ENCODE assay signal across 8 cellular contexts in genomic region chr17:6070280-6070894, GRCh38. TPM values are rescaled to one million over a fixed set of nuclear protein-coding genes. Genes with fewer than 3 reads are reported as not detected.
DNase-seq lines count a peak whose midpoint lies in the region; ATAC-seq and TF ChIP-seq lines count a peak whose summit lies in the region.

Gene WSCD1, plus strand, starts transcription at chr17:6070379. Its CDS starts 10,280 bp downstream, at chr17:6080659.

- TF ChIP-seq EP300 in tibial nerve (IDR thresholded peaks at IDR 0.05) = no peak

- TF ChIP-seq CTCF in mesothelial cell of epicardium (IDR thresholded peaks at IDR 0.05; ENCODE audit: unreplicated experiment) (no peak), tibial nerve (IDR thresholded peaks at IDR 0.05) (no peak)

- H3K27me3 Mint-ChIP-seq in mesothelial cell of epicardium (ENCODE audit: low read depth) = peaks cover 88% of the 10 kb centered on the region

- ATAC-seq in HG02852 (IDR thresholded peaks at IDR 0.05; ENCODE audit: unreplicated experiment) = no peak
- ATAC-seq in GM19467 (IDR thresholded peaks at IDR 0.05; ENCODE audit: unreplicated experiment) = no peak

- H3K36me3 ChIP-seq in ectodermal cell (ENCODE audit: control insufficient read depth, insufficient read depth, low read length) (peaks cover 2% of the 10 kb centered on the region), tibial nerve (no peaks in the 10 kb centered on the region)

- H3K4me3 ChIP-seq in ectodermal cell (ENCODE audit: insufficient read depth, low read depth, low read length) (peak within 1 kb of the TSS; percentile 76), tibial nerve (peak within 1 kb of the TSS; percentile 11 to 63 (median 36))

- peaks cover 12% of the 10 kb centered on the region for H3K4me1 Mint-ChIP-seq in mesothelial cell of epicardium

- H3K4me3 Mint-ChIP-seq in mesothelial cell of epicardium = peak within 1 kb of the TSS; percentile 80

- H3K27ac ChIP-seq in ectodermal cell (ENCODE audit: insufficient read depth, low read depth, low read length, poor library complexity, severe bottlenecking) = no peak within 1 kb of the TSS
- no peak within 1 kb of the TSS for H3K27ac ChIP-seq in tibial nerve

- whole genome bisulfite sequencing in ectodermal cell, 2 experiments = 0 to 1% methylated on average over 94 of the region's 94 CpGs
- WGBS in tibial nerve, 2 donors = 3 to 4% methylated on average over 5 to 8 of the region's 94 CpGs

- no peaks in the 10 kb centered on the region for H3K9me3 Mint-ChIP-seq in mesothelial cell of epicardium

- peaks cover 26% of the 10 kb centered on the region for H3K27me3 ChIP-seq in ectodermal cell (ENCODE audit: control insufficient read depth, insufficient read depth, low read length, poor library complexity, severe bottlenecking)
- peaks cover 0 to 30% of the 10 kb centered on the region in 2 donors for H3K27me3 ChIP-seq in tibial nerve

- H3K9me3 ChIP-seq in ectodermal cell (ENCODE audit: control insufficient read depth, low read length) (no peaks in the 10 kb centered on the region), tibial nerve (no peaks in the 10 kb centered on the region)

- H3K4me1 ChIP-seq in ectodermal cell (ENCODE audit: control insufficient read depth, insufficient read depth, low read length) (peaks cover 24% of the 10 kb centered on the region), tibial nerve (peaks cover 0 to 15% (median 0%) of the 10 kb centered on the region in 4 donors)

- H3K27ac Mint-ChIP-seq in mesothelial cell of epicardium = no peak within 1 kb of the TSS

- in situ Hi-C loops in Caki2 (cut with HindIII; ENCODE audit: low pct_unique_long_range_greater_than_20kb, low sequenced_read_pairs) = no loop called here

- no peak for DNase-seq in Caki2 (ENCODE audit: low read depth)
- DNase-seq in NCI-H1930 (lab: John Stamatoyannopoulos, UW) = peak; percentile 20 to 53
- peak in 1 of 2 experiments; percentile 51 for DNase-seq in mesothelial cell of epicardium (ENCODE audit: low spot score in 2 of 2, unreplicated experiment in 2 of 2)
- no peak for DNase-seq in tibial nerve (ENCODE audit: low spot score in 2 of 2)
- no peak for DNase-seq in activated CD8-positive, alpha-beta memory T cell treated with anti-CD3 and anti-CD28 coated beads, Interleukin-2, amount 50 U/mL, for 4 hours

- H3K36me3 Mint-ChIP-seq in mesothelial cell of epicardium = no peaks in the 10 kb centered on the region

- no peak for TF ChIP-seq POLR2A in tibial nerve (IDR thresholded peaks at IDR 0.05)

RNA-seq across cellular contexts. Expression of gene WSCD1, which starts in this region (rescaled TPM):
- 38.6 and 45.7 TPM in 2 replicates for total RNA-seq in Caki2 (2014; rRNA removed; shearing (Covaris generic); ENCODE audit: low replicate concordance)
- polyA plus RNA-seq in ectodermal cell (2013, experiment 1 of 4) = 60.7 TPM
- 74.9 TPM for polyA plus RNA-seq in ectodermal cell (2013, experiment 2 of 4)
- 48.0 TPM for polyA plus RNA-seq in ectodermal cell (2013, experiment 3 of 4)
- polyA plus RNA-seq in ectodermal cell (2013, experiment 4 of 4) = 53.9 TPM
- total RNA-seq in mesothelial cell of epicardium = 1.4 to 1.6 TPM (median 1.5 TPM) in 3 replicates
- 1 to 10 TPM in 3 of 4 donors, under 1 TPM in 1; 0.21 to 5.7 (median 1.6) TPM for total RNA-seq in tibial nerve

Comparison
In these comparisons a context has a peak if more than half of its experiments do, and no peak if none do; other contexts are left out.
1. DNase-seq: peak in NCI-H1930 (2 of 2); none in Caki2 (single experiment), tibial nerve (0 of 2) and activated CD8-positive, alpha-beta memory T cell treated with anti-CD3 and anti-CD28 coated beads, Interleukin-2, amount 50 U/mL, for 4 hours (single experiment).